Comparison of ENCODE assay signal across 20 cellular contexts in genomic region chr5:10103098-10103497, GRCh38.
A peak's percentile ranks its signal among the peaks of the same experiment; 100 is the strongest.
DNase-seq lines count a peak whose midpoint lies in the region; ATAC-seq, FAIRE-seq and TF ChIP-seq lines count a peak whose summit lies in the region.
"Had no signal": no experiment of that assay in that cellular context is flagged by ENCODE, and none has a peak within 500 bp of the region (broad histone marks: within the 10 kb centered on the region; RNA-seq: fewer than 3 reads in every experiment).

No MANE protein-coding gene starts in this region.

- H3K23me2 ChIP-seq in H1 (ENCODE audit: low read depth, low read length): no peaks in the 10 kb centered on the region

- H3K4me1 ChIP-seq in H1 (replicated peaks in 1 of 4; ENCODE audit: control insufficient read depth in 3 of 4, insufficient read depth in 4 of 4, low read length in 3 of 4): peaks cover 2 to 12% (median 6%) of the 10 kb centered on the region in 4 experiments; a peak in 5 of 7 replicates
- H3K4me1 ChIP-seq: A549, Caco-2 had no signal

- POLR2A ChIA-PET in H1 (lab: Charles Lee; ENCODE audit: partially characterized antibody): interaction anchor here (1.2 to 1.7 kb wide), 4 partner anchors 9 to 13 kb away, joined by 3 to 6 read pairs (median 6); no protein-coding TSS in a partner anchor

- no peak for TF ChIP-seq RAD21 in H1 (IDR thresholded peaks at IDR 0.05 in 1 of 2, conservative IDR thresholded peaks at IDR 0.05 in 1 of 2; ENCODE audit: low read depth in 2 of 2, low read length in 2 of 2)

- H3K4me3 Mint-ChIP-seq in immature natural killer cell: no peak overlapping the region
- H3K4me3 Mint-ChIP-seq: CD14-positive monocyte, IgD-negative memory B cell had no signal

- peak overlapping the region; percentile 77 for H4K91ac ChIP-seq in H1 (replicated peaks; ENCODE audit: insufficient read length, low read length)

- no peaks in the 10 kb centered on the region for H4K20me1 ChIP-seq in H1 (replicated peaks in 1 of 2; ENCODE audit: control insufficient read depth in 1 of 2, insufficient read depth in 2 of 2, low read length in 2 of 2)

- H3K36me3 ChIP-seq in H1 (ENCODE audit: control insufficient read depth in 2 of 4, insufficient read depth in 4 of 4, low read length in 3 of 4): peaks cover 0 to 4% (median 2%) of the 10 kb centered on the region in 4 experiments; a peak in 2 of 8 replicates

- peak overlapping the region; percentile 97 for H2BK5ac ChIP-seq in H1 (ENCODE audit: low read depth, low read length)

- no peak overlapping the region for H3K23ac ChIP-seq in H1 (ENCODE audit: insufficient read length)

- no peaks in the 10 kb centered on the region for H3K79me2 ChIP-seq in H1 (ENCODE audit: control insufficient read depth in 1 of 2, insufficient read depth in 2 of 2, low read length in 2 of 2)

- 2% methylated on average over 7 of the region's 7 CpGs; no CpG with 5 or more reads in 1 of the 2 experiments for WGBS in H1 (ENCODE audit: extremely low coverage in 1 of 2, insufficient coverage in 1 of 2, insufficient read length in 1 of 2, insufficient replicate concordance in 2 of 2, low coverage in 1 of 2, low lambda C conversion rate in 2 of 2, missing lambda C conversion rate in 1 of 2), 2 experiments

- H3K4me1 Mint-ChIP-seq in immature natural killer cell: no peaks in the 10 kb centered on the region
- H3K4me1 Mint-ChIP-seq: CD14-positive monocyte had no signal

- H3K18ac ChIP-seq in H1 (ENCODE audit: extremely low read depth, low read length): peak overlapping the region; percentile 63

- CTCF ChIA-PET in H1 (lab: Charles Lee; ENCODE audit: partially characterized antibody): interaction anchor here (0.7 kb wide), 1 partner anchor 123 kb away, joined by 3 read pairs; no protein-coding TSS in a partner anchor

- no peak overlapping the region for H3K14ac ChIP-seq in H1 (ENCODE audit: insufficient read length)

- H2BK15ac ChIP-seq in H1 (ENCODE audit: low read length): no peak overlapping the region

- H2BK20ac ChIP-seq in H1 (ENCODE audit: low read length): peak overlapping the region; percentile 51; the same call in 1 of the 2 replicates

- peak overlapping the region; percentile 6 for H2BK120ac ChIP-seq in H1 (replicated peaks; ENCODE audit: low read depth, low read length)

- H3K27me3 ChIP-seq in H1 (replicated peaks in 1 of 4; ENCODE audit: control insufficient read depth in 3 of 4, extremely low read depth in 1 of 4, insufficient read depth in 3 of 4, low read length in 3 of 4): no peaks in the 10 kb centered on the region

- TF ChIP-seq EP300 in H1 (IDR thresholded peaks at IDR 0.05; ENCODE audit: borderline replicate concordance in 1 of 2, low read depth in 2 of 2, low read length in 2 of 2): peak in 1 of 2 experiments; percentile 78; a peak in 1 of 3 replicates

- H3K4me3 ChIP-seq in H1 (ENCODE audit: extremely low read depth in 1 of 4, insufficient read depth in 2 of 4, low read depth in 3 of 4, low read length in 4 of 4): peak overlapping the region in 1 of 4 experiments; percentile 37; a peak in 3 of 8 replicates
- H3K4me3 ChIP-seq: A549 had no signal

- H3K56ac ChIP-seq in H1 (replicated peaks; ENCODE audit: insufficient read length, low read depth, low read length): no peak overlapping the region

- peak; percentile 80 for DNase-seq in ELF-1 (ENCODE audit: low read depth, low spot score)
- peak; percentile 53 to 62 for DNase-seq in NCI-H187 (lab: John Stamatoyannopoulos, UW)
- DNase-seq in H1 (ENCODE audit: low read depth in 1 of 2, low spot score in 2 of 2): peak; percentile 72 to 73
- peak; percentile 65 for DNase-seq in iPS-NIHi7 (ENCODE audit: extremely low spot score)
- DNase-seq in NCI-H510A treated with DMSO at 0.1 percent for 48 hours (lab: John Stamatoyannopoulos, UW): no peak
- no peak for DNase-seq in immature natural killer cell
- DNase-seq in cerebellar cortex (ENCODE audit: low spot score): no peak
- DNase-seq: Caco-2, GOT3, NCI-H1417 treated with DMSO at 0.1 percent for 48 hours, NCI-H2081, NCI-H446 treated with DMSO at 0.1 percent for 48 hours, SIG-M5, SW 1271 had no signal

- H3K27me3 Mint-ChIP-seq in immature natural killer cell (ENCODE audit: low read depth in 3 of 3): peaks cover 0 to 2% (median 1%) of the 10 kb centered on the region in 3 donors
- H3K27me3 Mint-ChIP-seq: IgD-negative memory B cell had no signal

- no peak overlapping the region for H4K8ac ChIP-seq in H1 (ENCODE audit: extremely low read depth, insufficient read depth, low read length)

- peak overlapping the region; percentile 18 for H4K5ac ChIP-seq in H1 (ENCODE audit: insufficient read length, low read depth, low read length)

- peak overlapping the region; percentile 80; the same call in 1 of the 2 replicates for H3K27ac ChIP-seq in H1 (ENCODE audit: low read depth, low read length)
- H3K27ac ChIP-seq: A549 had no signal

- peaks cover 17 to 20% of the 10 kb centered on the region in 2 experiments for H3K9me3 ChIP-seq in H1 (ENCODE audit: insufficient read depth in 2 of 2, low read depth in 1 of 2, low read length in 1 of 2)

- H2AK5ac ChIP-seq in H1 (ENCODE audit: low read depth, low read length): peak overlapping the region; percentile 19; the same call in 1 of the 2 replicates

- peak overlapping the region; percentile 32 for H2BK12ac ChIP-seq in H1 (ENCODE audit: low read depth, low read length)

- no peak for TF ChIP-seq CTCF in H1 (IDR thresholded peaks at IDR 0.05; ENCODE audit: control extremely low read depth in 1 of 3, insufficient read depth in 1 of 3, low read depth in 1 of 3, low read length in 3 of 3)

- no peak overlapping the region; a peak in 1 of 7 replicates for H3K9ac ChIP-seq in H1 (replicated peaks in 1 of 4; ENCODE audit: extremely low read depth in 1 of 4, low read depth in 3 of 4, low read length in 3 of 4)

- no peak overlapping the region for H3K4ac ChIP-seq in H1 (replicated peaks; ENCODE audit: insufficient read length, low read depth, low read length)

- peak overlapping the region; percentile 47 to 50 for H3K4me2 ChIP-seq in H1 (ENCODE audit: insufficient read depth in 1 of 2, low read depth in 2 of 2, low read length in 2 of 2)
- H3K4me2 ChIP-seq: A549 had no signal

- H2AFZ ChIP-seq in H1 (ENCODE audit: low read length): no peak overlapping the region

- peak; percentile 84 for FAIRE-seq in H1 (lab: Jason Lieb, UNC)
- FAIRE-seq: A549, G401.6, GM12891 had no signal

- no peak for TF ChIP-seq POLR2A in H1 (IDR thresholded peaks at IDR 0.05; ENCODE audit: control extremely low read depth in 1 of 2, low read depth in 2 of 2, low read length in 2 of 2)

- H3K9me3 Mint-ChIP-seq in immature natural killer cell: peaks cover 6 to 25% (median 12%) of the 10 kb centered on the region in 6 donors

- H3K79me1 ChIP-seq in H1 (ENCODE audit: low read depth, low read length): no peaks in the 10 kb centered on the region

- no peak overlapping the region for H3K27ac Mint-ChIP-seq in immature natural killer cell
- H3K27ac Mint-ChIP-seq: IgD-negative memory B cell had no signal

- no peaks in the 10 kb centered on the region for H3K36me3 Mint-ChIP-seq in immature natural killer cell
- H3K36me3 Mint-ChIP-seq: CD14-positive monocyte, IgD-negative memory B cell had no signal

- no peak for ATAC-seq in SK-N-SH treated with all-trans-retinoic acid at 6 μM for 48 hours
- ATAC-seq: A549 had no signal

TF ChIP-seq in H1, 55 proteins besides CTCF, POLR2A, EP300 and RAD21 (continues in another document):
- TF ChIP-seq HDAC2 (IDR thresholded peaks at IDR 0.05; ENCODE audit: borderline replicate concordance in 1 of 2, low read depth in 2 of 2, low read length in 2 of 2) (peak in 1 of 2 experiments; percentile 92; a peak in 2 of 4 replicates), CREB1 (IDR thresholded peaks at IDR 0.05) (no peak), TCF12 (IDR thresholded peaks at IDR 0.05; ENCODE audit: low read depth, low read length) (peak; percentile 67; the same call in 1 of the 2 replicates), ATF2 (IDR thresholded peaks at IDR 0.05; ENCODE audit: low read length) (no peak), FOSL1 (IDR thresholded peaks at IDR 0.05; ENCODE audit: insufficient read depth, low read depth, low read length) (no peak), EGR1 (IDR thresholded peaks at IDR 0.05; ENCODE audit: borderline replicate concordance, low read depth, low read length) (peak; percentile 58), SIX5 (IDR thresholded peaks at IDR 0.05; ENCODE audit: low read depth, low read length) (no peak)

TF ChIP-seq in SK-N-SH treated with all-trans-retinoic acid at 6 μM for 48 hours, 23 proteins besides CTCF, POLR2A, EP300 and RAD21:
- TF ChIP-seq BACH2 (CRISPR knock-in tag; IDR thresholded peaks at IDR 0.05; ENCODE audit: borderline replicate concordance) (no peak), ARNTL (CRISPR knock-in tag; IDR thresholded peaks at IDR 0.05; ENCODE audit: borderline replicate concordance, low read depth) (no peak), ZNF8 (CRISPR knock-in tag; IDR thresholded peaks at IDR 0.05) (no peak), ZFP3 (CRISPR knock-in tag; IDR thresholded peaks at IDR 0.05) (no peak)
TF ChIP-seq in SK-N-SH treated with all-trans-retinoic acid at 6 μM for 48 hours: peak in this region for 0.

Comparison
In these comparisons a context has a peak if more than half of its experiments do, and no peak if none do; other contexts are left out.
1. DNase-seq: peak in ELF-1 (single experiment), NCI-H187 (2 of 2), H1 (2 of 2) and iPS-NIHi7 (single experiment); none in NCI-H510A treated with DMSO at 0.1 percent for 48 hours (single experiment), immature natural killer cell (0 of 3) and cerebellar cortex (single experiment).